ENCODE assay signal across 29 cellular contexts in genomic region chr12:57560516-57560915, GRCh38. TPM values are rescaled to one million over a fixed set of nuclear protein-coding genes. Genes with fewer than 3 reads are reported as not detected.
A peak's percentile ranks its signal among the peaks of the same experiment; 100 is the strongest.
DNase-seq lines count a peak whose midpoint lies in the region; ATAC-seq and TF ChIP-seq lines count a peak whose summit lies in the region.
"Had no signal": no experiment of that assay in that cellular context is flagged by ENCODE, and none has a peak within 500 bp of the region (broad histone marks: within the 10 kb centered on the region; RNA-seq: fewer than 3 reads in every experiment).

No MANE protein-coding gene starts in this region.

- no peak for DNase-seq in HCT116 (ENCODE audit: low read depth, low spot score)
- peak; percentile 81 to 86 for DNase-seq in SJSA1 (ENCODE audit: low read depth in 1 of 2, low spot score in 2 of 2)
- DNase-seq in activated CD4-positive, alpha-beta T cell treated with anti-CD3 and anti-CD28 coated beads, Interleukin-2, amount 10 ng/mL, durations not matched to agents 7 days and 5 days, result no peak
- DNase-seq in BE2C, result no peak
- DNase-seq: 8988T; ACHN; AML-193; C1 segment of cervical spinal cord; Caco-2; Calu3; CD4-positive, alpha-beta memory T cell; CD4-positive, alpha-beta T cell; CD4-positive, CD25-positive, alpha-beta regulatory T cell; CD8-positive, alpha-beta memory T cell; CD8-positive, alpha-beta T cell; COR-L47; DMS 273 treated with DMSO at 0.1 percent for 48 hours; DMS153; DMS53; DMS79; DMS79 treated with DMSO at 0.1 percent for 48 hours; DND-41 had no signal

- no peak overlapping the region for H2AFZ ChIP-seq in HCT116 (ENCODE audit: low read depth, low read length, poor library complexity, severe bottlenecking)

- peaks cover 3% of the 10 kb centered on the region for H3K4me1 Mint-ChIP-seq in activated CD4-positive, alpha-beta T cell treated with anti-CD3 and anti-CD28 coated beads, Interleukin-2, amount 10 ng/mL, durations not matched to agents 7 days and 5 days
- H3K4me1 Mint-ChIP-seq: B cell; CD14-positive monocyte; CD4-positive, alpha-beta memory T cell; CD8-positive, alpha-beta memory T cell had no signal

- no peak overlapping the region for H3K4me3 Mint-ChIP-seq in activated CD4-positive, alpha-beta T cell treated with anti-CD3 and anti-CD28 coated beads, Interleukin-2, amount 10 ng/mL, durations not matched to agents 7 days and 5 days
- H3K4me3 Mint-ChIP-seq: B cell; CD14-positive monocyte; CD4-positive, alpha-beta memory T cell; CD4-positive, alpha-beta T cell; CD4-positive, CD25-positive, alpha-beta regulatory T cell; CD8-positive, alpha-beta memory T cell; CD8-positive, alpha-beta T cell had no signal

- no peaks in the 10 kb centered on the region for H3K36me3 ChIP-seq in HCT116 (ENCODE audit: control insufficient read depth in 1 of 2, insufficient read depth in 2 of 2, low read length in 2 of 2)
- no peaks in the 10 kb centered on the region for H3K36me3 ChIP-seq in SJSA1
- H3K36me3 ChIP-seq in BE2C, result peaks cover 3% of the 10 kb centered on the region
- H3K36me3 ChIP-seq: BLaER1; BLaER1 treated with 17β-estradiol and CSF1 and Interleukin-3, amounts not matched to agents 10 nM and 100 nM had no signal

- RAD21 ChIA-PET in HCT116 (lab: Charles Lee; ENCODE audit: low non-redundant PET in 1 of 2, low total read pairs in 2 of 2, uncharacterized antibody in 2 of 2, unreplicated experiment in 2 of 2), result no interaction called here

- H3K4me2 ChIP-seq in HCT116 (ENCODE audit: low read length), result peak overlapping the region; percentile 50; the same call in 1 of the 2 replicates
- H3K4me2 ChIP-seq: A549; BLaER1; BLaER1 treated with 17β-estradiol and CSF1 and Interleukin-3, amounts not matched to agents 10 nM and 100 nM had no signal

- H3K27ac Mint-ChIP-seq in activated CD4-positive, alpha-beta T cell treated with anti-CD3 and anti-CD28 coated beads, Interleukin-2, amount 10 ng/mL, durations not matched to agents 7 days and 5 days, result no peak overlapping the region
- H3K27ac Mint-ChIP-seq: B cell; CD14-positive monocyte; CD4-positive, alpha-beta memory T cell; CD4-positive, alpha-beta T cell; CD4-positive, CD25-positive, alpha-beta regulatory T cell; CD8-positive, alpha-beta memory T cell; CD8-positive, alpha-beta T cell had no signal

- H3K27ac ChIP-seq in HCT116 (ENCODE audit: low read depth, low read length) (no peak overlapping the region), SJSA1 (no peak overlapping the region)
- H3K27ac ChIP-seq: 22Rv1; A549; BLaER1; BLaER1 treated with 17β-estradiol and CSF1 and Interleukin-3, amounts not matched to agents 10 nM and 100 nM; C4-2B had no signal

- ATAC-seq in HCT116, result no peak
- ATAC-seq: A549; CD8-positive, alpha-beta T cell had no signal

- CTCF ChIA-PET in HCT116 (lab: Charles Lee), result interaction anchor here (1.1 kb wide), 1 partner anchor 23 kb away, joined by 3 read pairs; no protein-coding TSS in a partner anchor
- CTCF ChIA-PET in activated CD4-positive, alpha-beta T cell treated with anti-CD3 and anti-CD28 coated beads, Interleukin-2, amount 10 ng/mL, durations not matched to agents 7 days and 5 days (lab: Charles Lee), result no interaction called here

- POLR2A ChIA-PET in HCT116 (lab: Charles Lee), result no interaction called here
- POLR2A ChIA-PET in activated CD4-positive, alpha-beta T cell treated with anti-CD3 and anti-CD28 coated beads, Interleukin-2, amount 10 ng/mL, durations not matched to agents 7 days and 5 days (lab: Charles Lee), result no interaction called here

- no peaks in the 10 kb centered on the region for H3K9me2 ChIP-seq in HCT116 (ENCODE audit: insufficient read depth)

- H3K27me3 ChIP-seq in HCT116 (ENCODE audit: insufficient read depth, low read length) (no peaks in the 10 kb centered on the region), SJSA1 (replicated peaks) (peaks cover 42% of the 10 kb centered on the region), BE2C (no peaks in the 10 kb centered on the region)
- H3K27me3 ChIP-seq: BLaER1; BLaER1 treated with 17β-estradiol and CSF1 and Interleukin-3, amounts not matched to agents 10 nM and 100 nM had no signal

- H3K4me1 ChIP-seq in HCT116 (ENCODE audit: control insufficient read depth in 1 of 2, insufficient read depth in 2 of 2, low read length in 2 of 2), result peaks cover 9 to 16% of the 10 kb centered on the region in 2 experiments
- H3K4me1 ChIP-seq in SJSA1 (replicated peaks), result peaks cover 7% of the 10 kb centered on the region
- no peaks in the 10 kb centered on the region; the same call in 1 of the 2 replicates for H3K4me1 ChIP-seq in BE2C
- H3K4me1 ChIP-seq: BLaER1, Caco-2 had no signal

- H3K9me3 ChIP-seq in HCT116 (ENCODE audit: control insufficient read depth in 1 of 2, insufficient read depth in 1 of 2, low read depth in 1 of 2, low read length in 2 of 2) (no peaks in the 10 kb centered on the region), SJSA1 (replicated peaks) (peaks cover 13% of the 10 kb centered on the region), BE2C (no peaks in the 10 kb centered on the region)
- H3K9me3 ChIP-seq: A549; BLaER1; BLaER1 treated with 17β-estradiol and CSF1 and Interleukin-3, amounts not matched to agents 10 nM and 100 nM; Caco-2 had no signal

- no peak for TF ChIP-seq CTCF in HCT116 (IDR thresholded peaks at IDR 0.05 in 2 of 3, conservative IDR thresholded peaks at IDR 0.05 in 1 of 3; ENCODE audit: borderline replicate concordance in 1 of 3, insufficient read depth in 1 of 3, low read depth in 2 of 3, low read length in 2 of 3)
- no peak for TF ChIP-seq CTCF in BE2C (IDR thresholded peaks at IDR 0.05; ENCODE audit: low read depth, low read length)

- H3K9ac ChIP-seq in HCT116 (ENCODE audit: low read length), result no peak overlapping the region
- H3K9ac ChIP-seq: BLaER1; BLaER1 treated with 17β-estradiol and CSF1 and Interleukin-3, amounts not matched to agents 10 nM and 100 nM had no signal

- H4K20me1 ChIP-seq in HCT116 (ENCODE audit: insufficient read depth), result no peaks in the 10 kb centered on the region
- H4K20me1 ChIP-seq: BLaER1; BLaER1 treated with 17β-estradiol and CSF1 and Interleukin-3, amounts not matched to agents 10 nM and 100 nM had no signal

- intact Hi-C loops in HCT116 (cut with micrococcal nuclease), result no loop called here

- no peaks in the 10 kb centered on the region for H3K9me3 Mint-ChIP-seq in activated CD4-positive, alpha-beta T cell treated with anti-CD3 and anti-CD28 coated beads, Interleukin-2, amount 10 ng/mL, durations not matched to agents 7 days and 5 days
- H3K9me3 Mint-ChIP-seq: CD4-positive, alpha-beta memory T cell; CD4-positive, alpha-beta T cell; CD4-positive, CD25-positive, alpha-beta regulatory T cell; CD8-positive, alpha-beta memory T cell; CD8-positive, alpha-beta T cell had no signal

- no peaks in the 10 kb centered on the region for H3K36me3 Mint-ChIP-seq in activated CD4-positive, alpha-beta T cell treated with anti-CD3 and anti-CD28 coated beads, Interleukin-2, amount 10 ng/mL, durations not matched to agents 7 days and 5 days (ENCODE audit: low read depth)
- H3K36me3 Mint-ChIP-seq: CD14-positive monocyte; CD4-positive, alpha-beta memory T cell; CD4-positive, CD25-positive, alpha-beta regulatory T cell; CD8-positive, alpha-beta memory T cell had no signal

- TF ChIP-seq RAD21 in HCT116 (IDR thresholded peaks at IDR 0.05; ENCODE audit: low read depth), result no peak

- peaks cover 14% of the 10 kb centered on the region for H3K27me3 Mint-ChIP-seq in activated CD4-positive, alpha-beta T cell treated with anti-CD3 and anti-CD28 coated beads, Interleukin-2, amount 10 ng/mL, durations not matched to agents 7 days and 5 days

- no peak for TF ChIP-seq POLR2A in HCT116 (IDR thresholded peaks at IDR 0.05; ENCODE audit: borderline replicate concordance, extremely low read depth, insufficient read depth, insufficient read length)

- H3K4me3 ChIP-seq in HCT116 (replicated peaks in 1 of 2; ENCODE audit: low read depth in 1 of 2, low read length in 2 of 2), result no peak overlapping the region
- H3K4me3 ChIP-seq in SJSA1, result no peak overlapping the region
- no peak overlapping the region for H3K4me3 ChIP-seq in BE2C (ENCODE audit: low read depth, low read length)
- H3K4me3 ChIP-seq: A549; BLaER1; BLaER1 treated with 17β-estradiol and CSF1 and Interleukin-3, amounts not matched to agents 10 nM and 100 nM had no signal

- BruUV-seq in HCT116 (replicated peaks; lab: Mats Ljungman, UMichigan), result no TSS peak

- no peaks in the 10 kb centered on the region for H3K79me2 ChIP-seq in HCT116 (ENCODE audit: insufficient read depth, low read length)

TF ChIP-seq in HCT116, 20 proteins besides CTCF, POLR2A, EP300 and RAD21 (continues in another document):
- no peak for TF ChIP-seq ELF1 (IDR thresholded peaks at IDR 0.05; ENCODE audit: borderline replicate concordance, low read depth)

RNA-seq across cellular contexts. Expression of gene KIF5A, which starts 10.7 kb away (rescaled TPM):
- total RNA-seq in HCT116 (2021; ENCODE audit: unreplicated experiment), result 5.2 TPM
- 2.7 and 3.5 TPM in 2 replicates for polyA plus RNA-seq in HCT116 (2012)
- 2.1 and 2.8 TPM in 2 replicates for total RNA-seq in SJSA1 (2014; rRNA removed; shearing (Covaris generic))
- under 1 TPM; 0.64 to 0.89 TPM for total RNA-seq in activated CD4-positive, alpha-beta T cell treated with anti-CD3 and anti-CD28 coated beads, Interleukin-2, amount 10 ng/mL, durations not matched to agents 7 days and 5 days
- 27.5 TPM for polyA plus RNA-seq in BE2C (2012; ENCODE audit: insufficient read depth, insufficient read length, low read depth)
- total RNA-seq: Calu3 had no signal
- polyA plus RNA-seq: CD14-positive monocyte; CD4-positive, alpha-beta memory T cell had no signal

RNA-seq across cellular contexts. Expression of gene DCTN2, which starts 13.5 kb away (rescaled TPM):
- 95.9 TPM for total RNA-seq in HCT116 (2021; ENCODE audit: unreplicated experiment)
- 89.2 and 125 TPM in 2 replicates for polyA plus RNA-seq in HCT116 (2012)
- 3,855 and 4,325 TPM in 2 replicates for total RNA-seq in SJSA1 (2014; rRNA removed; shearing (Covaris generic))
- 10 to 100 TPM; 79.3 to 80.5 TPM for total RNA-seq in activated CD4-positive, alpha-beta T cell treated with anti-CD3 and anti-CD28 coated beads, Interleukin-2, amount 10 ng/mL, durations not matched to agents 7 days and 5 days
- polyA plus RNA-seq in BE2C (2012; ENCODE audit: insufficient read depth, insufficient read length, low read depth), result 94.2 TPM

RNA-seq across cellular contexts. Expression of gene PIP4K2C, which starts 30.5 kb away (rescaled TPM):
- total RNA-seq in HCT116 (2021; ENCODE audit: unreplicated experiment), result 38.4 TPM
- polyA plus RNA-seq in HCT116 (2012), result 23.0 and 25.7 TPM in 2 replicates
- total RNA-seq in SJSA1 (2014; rRNA removed; shearing (Covaris generic)), result 544 and 654 TPM in 2 replicates
- total RNA-seq in activated CD4-positive, alpha-beta T cell treated with anti-CD3 and anti-CD28 coated beads, Interleukin-2, amount 10 ng/mL, durations not matched to agents 7 days and 5 days, result 10 to 100 TPM; 17.9 to 20.4 TPM
- 37.0 TPM for polyA plus RNA-seq in BE2C (2012; ENCODE audit: insufficient read depth, insufficient read length, low read depth)

RNA-seq across cellular contexts. Expression of gene MBD6, which starts 37.9 kb away (rescaled TPM):
- 70.1 TPM for total RNA-seq in HCT116 (2021; ENCODE audit: unreplicated experiment)
- polyA plus RNA-seq in HCT116 (2012), result 31.0 and 33.2 TPM in 2 replicates
- total RNA-seq in SJSA1 (2014; rRNA removed; shearing (Covaris generic)), result 63.3 and 70.5 TPM in 2 replicates
- total RNA-seq in activated CD4-positive, alpha-beta T cell treated with anti-CD3 and anti-CD28 coated beads, Interleukin-2, amount 10 ng/mL, durations not matched to agents 7 days and 5 days, result 10 to 100 TPM; 66.0 to 80.1 TPM
- 110 TPM for polyA plus RNA-seq in BE2C (2012; ENCODE audit: insufficient read depth, insufficient read length, low read depth)

RNA-seq across cellular contexts. Expression of gene DDIT3, which starts 40.2 kb away (rescaled TPM):
- total RNA-seq in HCT116 (2021; ENCODE audit: unreplicated experiment), result 84.7 TPM
- polyA plus RNA-seq in HCT116 (2012), result 61.6 and 155 TPM in 2 replicates
- total RNA-seq in SJSA1 (2014; rRNA removed; shearing (Covaris generic)), result 564 and 686 TPM in 2 replicates
- 10 to 100 TPM; 10.5 to 11.4 TPM for total RNA-seq in activated CD4-positive, alpha-beta T cell treated with anti-CD3 and anti-CD28 coated beads, Interleukin-2, amount 10 ng/mL, durations not matched to agents 7 days and 5 days
- polyA plus RNA-seq in BE2C (2012; ENCODE audit: insufficient read depth, insufficient read length, low read depth), result 134 TPM

Comparison
In these comparisons a context has a peak if more than half of its experiments do, and no peak if none do; other contexts are left out.
1. DNase-seq: peak in SJSA1 (2 of 2); none in HCT116 (single experiment), activated CD4-positive, alpha-beta T cell treated with anti-CD3 and anti-CD28 coated beads, Interleukin-2, amount 10 ng/mL, durations not matched to agents 7 days and 5 days (single experiment) and BE2C (single experiment).
2. RNA of gene DCTN2, which starts 13.5 kb away (total RNA-seq): 3,855 to 4,325 TPM in SJSA1; 95.9 TPM in HCT116 (single experiment) and 79.3 to 80.5 TPM in activated CD4-positive, alpha-beta T cell treated with anti-CD3 and anti-CD28 coated beads, Interleukin-2, amount 10 ng/mL, durations not matched to agents 7 days and 5 days; every median in the first group is over 10 times any median in the second.
3. RNA of gene PIP4K2C, which starts 30.5 kb away (total RNA-seq): 544 to 654 TPM in SJSA1; 38.4 TPM in HCT116 (single experiment) and 17.9 to 20.4 TPM in activated CD4-positive, alpha-beta T cell treated with anti-CD3 and anti-CD28 coated beads, Interleukin-2, amount 10 ng/mL, durations not matched to agents 7 days and 5 days; every median in the first group is over 10 times any median in the second.